In genomic region chr2:227657204-227657845, GRCh38 we compare ENCODE assay signal across 19 cellular contexts. TPM values are rescaled to one million over a fixed set of nuclear protein-coding genes. Genes with fewer than 3 reads are reported as not detected.
DNase-seq lines count a peak whose midpoint lies in the region; TF ChIP-seq lines count a peak whose summit lies in the region.
"Had no signal": no experiment of that assay in that cellular context is flagged by ENCODE, and none has a peak within 500 bp of the region (broad histone marks: within the 10 kb centered on the region; RNA-seq: fewer than 3 reads in every experiment).

No MANE protein-coding gene starts in this region.

- H3K36me3 ChIP-seq in MG63: no peaks in the 10 kb centered on the region
- H3K36me3 ChIP-seq in brain microvascular endothelial cell (replicated peaks): no peaks in the 10 kb centered on the region
- H3K36me3 ChIP-seq: gastrocnemius medialis, pancreas, tibial artery had no signal

- H3K4me3 ChIP-seq in MG63 (no peak overlapping the region), brain microvascular endothelial cell (ENCODE audit: low read depth, low read length) (no peak overlapping the region), fibroblast of villous mesenchyme (ENCODE audit: low read depth, low read length) (no peak overlapping the region)
- H3K4me3 ChIP-seq: gastrocnemius medialis, pancreas, SK-N-MC, tibial artery had no signal

- DNase-seq in MG63 (peak; percentile 18), brain microvascular endothelial cell (peak; percentile 70), fibroblast of villous mesenchyme (ENCODE audit: low read depth) (peak; percentile 22), stromal cell of bone marrow (ENCODE audit: low read depth) (peak; percentile 66), GDM1 (lab: John Stamatoyannopoulos, UW) (no peak), NCI-H1048 (lab: John Stamatoyannopoulos, UW) (no peak), foreskin melanocyte (no peak)
- DNase-seq: activated gamma-delta T cell treated with Interleukin-2 at 50 U/mL for 16 hours; activated T-cell treated with anti-CD3 and anti-CD28 coated beads, Interleukin-2, amount 50 U/mL, for 1 hour; gastrocnemius medialis; Karpas-422; left ventricle myocardium superior; NCI-H187; tibial artery had no signal

- H3K27ac ChIP-seq in brain microvascular endothelial cell: peak overlapping the region; percentile 55
- H3K27ac ChIP-seq: gastrocnemius medialis, pancreas, SK-N-MC, tibial artery had no signal

- H3K27me3 ChIP-seq in MG63: no peaks in the 10 kb centered on the region
- no peaks in the 10 kb centered on the region for H3K27me3 ChIP-seq in brain microvascular endothelial cell (replicated peaks)
- H3K27me3 ChIP-seq: gastrocnemius medialis, pancreas, tibial artery had no signal

- TF ChIP-seq CTCF in brain microvascular endothelial cell (IDR thresholded peaks at IDR 0.05; ENCODE audit: low read depth, low read length, missing control alignments) (no peak), fibroblast of villous mesenchyme (IDR thresholded peaks at IDR 0.05; ENCODE audit: insufficient read depth, low read depth, low read length) (no peak)

- H3K9me3 ChIP-seq in MG63: no peaks in the 10 kb centered on the region
- H3K9me3 ChIP-seq: gastrocnemius medialis, pancreas, tibial artery had no signal

- in situ Hi-C loops in brain microvascular endothelial cell (cut with HindIII; ENCODE audit: low pct_ligation_motif_present, low sequenced_read_pairs): no loop called here

RNA-seq across cellular contexts. Expression of gene SCYGR5, which starts 9.3 kb away (rescaled TPM):
- not detected in 2 replicates for total RNA-seq in MG63 (2014; rRNA removed; shearing (Covaris generic); ENCODE audit: low replicate concordance)
- total RNA-seq in fibroblast of villous mesenchyme: not detected in 2 replicates
- total RNA-seq: CD8-positive, alpha-beta memory T cell; dermis microvascular lymphatic vessel endothelial cell; gastrocnemius medialis; left ventricle myocardium superior; pancreas; T-helper 17 cell had no signal

RNA-seq across cellular contexts. Expression of gene SCYGR4, which starts 40.0 kb away (rescaled TPM):
- total RNA-seq in MG63 (2014; rRNA removed; shearing (Covaris generic); ENCODE audit: low replicate concordance): not detected in 2 replicates
- not detected in 2 replicates for total RNA-seq in fibroblast of villous mesenchyme
- total RNA-seq: CD8-positive, alpha-beta memory T cell; dermis microvascular lymphatic vessel endothelial cell; gastrocnemius medialis; left ventricle myocardium superior; pancreas had no signal

RNA-seq across cellular contexts. Expression of gene SCYGR3, which starts 42.7 kb away (rescaled TPM):
- not detected in 2 replicates for total RNA-seq in MG63 (2014; rRNA removed; shearing (Covaris generic); ENCODE audit: low replicate concordance)
- total RNA-seq in fibroblast of villous mesenchyme: not detected in 2 replicates
- total RNA-seq: CD8-positive, alpha-beta memory T cell; dermis microvascular lymphatic vessel endothelial cell; gastrocnemius medialis; left ventricle myocardium superior; pancreas; T-helper 17 cell had no signal

RNA-seq across cellular contexts. Expression of gene SCYGR2, which starts 58.6 kb away (rescaled TPM):
- total RNA-seq in MG63 (2014; rRNA removed; shearing (Covaris generic); ENCODE audit: low replicate concordance): not detected in 2 replicates
- not detected in 2 replicates for total RNA-seq in fibroblast of villous mesenchyme
- total RNA-seq: CD8-positive, alpha-beta memory T cell; dermis microvascular lymphatic vessel endothelial cell; gastrocnemius medialis; left ventricle myocardium superior; pancreas; T-helper 17 cell had no signal

Comparison
In these comparisons a context has a peak if more than half of its experiments do, and no peak if none do; other contexts are left out.
1. DNase-seq: peak in MG63 (single experiment), brain microvascular endothelial cell (single experiment), fibroblast of villous mesenchyme (single experiment) and stromal cell of bone marrow (single experiment); none in GDM1 (single experiment), NCI-H1048 (single experiment) and foreskin melanocyte (single experiment).